19 cellular contexts compared by ENCODE assay signal in genomic region chr22:24186892-24187670, GRCh38. TPM values are rescaled to one million over a fixed set of nuclear protein-coding genes. Genes with fewer than 3 reads are reported as not detected.
DNase-seq lines count a peak whose midpoint lies in the region; ATAC-seq, FAIRE-seq and TF ChIP-seq lines count a peak whose summit lies in the region.
"Had no signal": no experiment of that assay in that cellular context is flagged by ENCODE, and none has a peak within 500 bp of the region (broad histone marks: within the 10 kb centered on the region; RNA-seq: fewer than 3 reads in every experiment).

No MANE protein-coding gene starts in this region.

- in situ Hi-C loops in IMR-90 (cut with MboI; ENCODE audit: low sequenced_read_pairs), result no loop called here

- no peaks in the 10 kb centered on the region; the same call in 1 of the 2 replicates for H3K9me1 ChIP-seq in IMR-90 (ENCODE audit: insufficient read depth, low read length)

- TF ChIP-seq CTCF in left ventricle myocardium inferior (IDR thresholded peaks at IDR 0.05; ENCODE audit: borderline replicate concordance) (no peak), IMR-90 (conservative IDR thresholded peaks at IDR 0.05; ENCODE audit: low read depth, low read length) (no peak), neural progenitor cell (IDR thresholded peaks at IDR 0.05) (no peak)

- no peak overlapping the region for H3K14ac ChIP-seq in IMR-90 (replicated peaks; ENCODE audit: low read depth, low read length)

- H4K91ac ChIP-seq in IMR-90 (ENCODE audit: insufficient read depth, low read depth, low read length), result no peak overlapping the region

- H3K9me3 ChIP-seq in left ventricle myocardium inferior (replicated peaks), result no peaks in the 10 kb centered on the region
- H3K9me3 ChIP-seq in IMR-90 (ENCODE audit: control insufficient read depth, insufficient read depth, low read length), result no peaks in the 10 kb centered on the region
- no peaks in the 10 kb centered on the region for H3K9me3 ChIP-seq in neural progenitor cell (ENCODE audit: low read depth)
- H3K9me3 ChIP-seq: Peyer's patch had no signal

- peak overlapping the region; percentile 73; the same call in 1 of the 2 replicates for H2AK5ac ChIP-seq in IMR-90 (ENCODE audit: low read depth, low read length)

- no peak overlapping the region for H4K8ac ChIP-seq in IMR-90 (ENCODE audit: low read depth in 2 of 2, low read length in 2 of 2)

- H3K56ac ChIP-seq in IMR-90 (ENCODE audit: extremely low read depth, insufficient read depth, low read length), result no peak overlapping the region

- POLR2A ChIA-PET in IMR-90 (lab: Charles Lee; ENCODE audit: unreplicated experiment), result no interaction called here

- CTCF ChIA-PET in IMR-90 (lab: Yijun Ruan, JAX), result no interaction called here

- TF ChIP-seq RAD21 in IMR-90 (IDR thresholded peaks at IDR 0.05; ENCODE audit: low read length), result no peak

- H3K27me3 Mint-ChIP-seq in neural progenitor cell (ENCODE audit: insufficient read depth, low read depth), result peaks cover 2% of the 10 kb centered on the region
- H3K27me3 Mint-ChIP-seq: CD8-positive, alpha-beta memory T cell had no signal

- H3K9ac ChIP-seq in IMR-90 (ENCODE audit: low read depth, low read length) (no peak overlapping the region), neural progenitor cell (no peak overlapping the region)

- peaks cover 3% of the 10 kb centered on the region for H3K4me1 Mint-ChIP-seq in neural progenitor cell
- H3K4me1 Mint-ChIP-seq: CD8-positive, alpha-beta memory T cell had no signal

- no peaks in the 10 kb centered on the region for H3K79me1 ChIP-seq in IMR-90 (ENCODE audit: low read depth in 1 of 2, low read length in 2 of 2)

- H2BK15ac ChIP-seq in IMR-90 (ENCODE audit: low read depth, low read length), result no peak overlapping the region

- TF ChIP-seq POLR2A in IMR-90 (IDR thresholded peaks at IDR 0.05; ENCODE audit: low read depth, low read length), result no peak

- H2BK20ac ChIP-seq in IMR-90 (ENCODE audit: low read depth, low read length), result no peak overlapping the region

- H2BK5ac ChIP-seq in IMR-90 (ENCODE audit: low read depth, low read length, poor library complexity, severe bottlenecking), result no peak overlapping the region

- no TSS peak for BruUV-seq in IMR-90 (replicated peaks; lab: Mats Ljungman, UMichigan)

- peak overlapping the region; percentile 60 for H3K4me3 Mint-ChIP-seq in neural progenitor cell
- H3K4me3 Mint-ChIP-seq: CD8-positive, alpha-beta memory T cell had no signal

- H3K4me1 ChIP-seq in left ventricle myocardium inferior (peaks cover 25% of the 10 kb centered on the region), IMR-90 (ENCODE audit: control insufficient read depth, insufficient read depth, low read length) (peaks cover 10% of the 10 kb centered on the region), neural progenitor cell (no peaks in the 10 kb centered on the region)

- peak; percentile 20 for DNase-seq in left cardiac atrium
- no peak for DNase-seq in left ventricle myocardium inferior
- no peak for DNase-seq in IMR-90
- DNase-seq in neural progenitor cell (ENCODE audit: low spot score), result no peak
- no peak for DNase-seq in urothelium cell line (ENCODE audit: low spot score)
- DNase-seq: C1 segment of cervical spinal cord, KBM-7, NCI-H1105, NCI-H2081 treated with DMSO at 0.1 percent for 48 hours, NCI-H446 treated with DMSO at 0.1 percent for 48 hours, Peyer's patch, SHP77 had no signal

- no peak overlapping the region for H3K4me2 ChIP-seq in IMR-90 (ENCODE audit: low read depth, low read length)
- no peak overlapping the region for H3K4me2 ChIP-seq in neural progenitor cell

- peak; percentile 58 for FAIRE-seq in urothelium cell line (lab: Jason Lieb, UNC)
- FAIRE-seq: GM12892, GM18507 had no signal

- no peaks in the 10 kb centered on the region for H3K36me3 Mint-ChIP-seq in neural progenitor cell
- H3K36me3 Mint-ChIP-seq: CD8-positive, alpha-beta memory T cell had no signal

- H3K36me3 ChIP-seq in left ventricle myocardium inferior (no peaks in the 10 kb centered on the region), IMR-90 (ENCODE audit: control insufficient read depth, insufficient read depth, low read length) (no peaks in the 10 kb centered on the region), neural progenitor cell (no peaks in the 10 kb centered on the region)
- H3K36me3 ChIP-seq: Peyer's patch had no signal

- no peaks in the 10 kb centered on the region for H3F3A ChIP-seq in neural progenitor cell (ENCODE audit: low read depth)

- H3K27me3 ChIP-seq in left ventricle myocardium inferior (ENCODE audit: low read depth) (no peaks in the 10 kb centered on the region), IMR-90 (ENCODE audit: control insufficient read depth, insufficient read depth, low read length) (no peaks in the 10 kb centered on the region), neural progenitor cell (no peaks in the 10 kb centered on the region)
- H3K27me3 ChIP-seq: Peyer's patch had no signal

- intact Hi-C loops in left cardiac atrium (cut with DNase I) (loop anchor here in 1 of 2 donors (10.0 kb wide), 1 partner anchor 202 kb away; the partner anchor contains the start of gene GSTT2), left ventricle myocardium inferior (cut with micrococcal nuclease) (no loop called here), IMR-90 (cut with micrococcal nuclease) (loop anchor here (5.0 kb wide), 1 partner anchor 340 kb away; no protein-coding TSS in a partner anchor)

- H3K27ac ChIP-seq in left ventricle myocardium inferior (replicated peaks), result no peak overlapping the region
- H3K27ac ChIP-seq in IMR-90 (ENCODE audit: insufficient read depth, low read length), result no peak overlapping the region
- H3K27ac ChIP-seq in neural progenitor cell, result no peak overlapping the region
- H3K27ac ChIP-seq: Peyer's patch had no signal

- ATAC-seq in left cardiac atrium (no peak), IMR-90 (ENCODE audit: low read depth) (no peak), GM21526 (IDR thresholded peaks at IDR 0.05; ENCODE audit: low FRiP score, unreplicated experiment) (no peak), GM19035 (IDR thresholded peaks at IDR 0.05; ENCODE audit: unreplicated experiment) (no peak)

- H2AFZ ChIP-seq in IMR-90 (replicated peaks; ENCODE audit: low read length, poor library complexity), result no peak overlapping the region
- H2AFZ ChIP-seq in neural progenitor cell (replicated peaks), result no peak overlapping the region

- H3K9me3 Mint-ChIP-seq in neural progenitor cell, result no peaks in the 10 kb centered on the region
- H3K9me3 Mint-ChIP-seq: CD8-positive, alpha-beta memory T cell had no signal

- H3K4ac ChIP-seq in IMR-90 (ENCODE audit: low read depth, low read length), result no peak overlapping the region

- 86% methylated on average over 17 of the region's 34 CpGs; no CpG with 5 or more reads in 1 of the 2 experiments for WGBS in IMR-90 (ENCODE audit: extremely low coverage in 2 of 2, insufficient read length in 1 of 2), 2 experiments

- H3K27ac Mint-ChIP-seq in neural progenitor cell, result no peak overlapping the region

- dilution Hi-C loops in IMR-90 (cut with HindIII; ENCODE audit: low sequenced_read_pairs, unreplicated experiment), result no loop called here

- no peak overlapping the region for H3K18ac ChIP-seq in IMR-90 (ENCODE audit: low read depth, low read length)

- H3K4me3 ChIP-seq in left ventricle myocardium inferior (no peak overlapping the region), IMR-90 (ENCODE audit: insufficient read depth, low read depth, low read length) (no peak overlapping the region), neural progenitor cell (no peak overlapping the region)
- H3K4me3 ChIP-seq: Peyer's patch had no signal

- no peak overlapping the region for H4K5ac ChIP-seq in IMR-90 (ENCODE audit: low read depth, low read length)

- no peaks in the 10 kb centered on the region for H3K79me2 ChIP-seq in neural progenitor cell (ENCODE audit: low read depth)

- H4K20me1 ChIP-seq in IMR-90 (ENCODE audit: insufficient read depth, low read length) (no peaks in the 10 kb centered on the region), neural progenitor cell (ENCODE audit: low read depth) (no peaks in the 10 kb centered on the region)

- H2BK120ac ChIP-seq in IMR-90 (ENCODE audit: low read depth, low read length), result no peak overlapping the region

- H2AK9ac ChIP-seq in IMR-90 (replicated peaks; ENCODE audit: low read depth, low read length, poor library complexity), result peak overlapping the region; percentile 76

- H3K23ac ChIP-seq in IMR-90 (ENCODE audit: low read depth, low read length), result no peak overlapping the region

TF ChIP-seq in IMR-90, 13 proteins besides CTCF, POLR2A, EP300 and RAD21 (continues in another document):
- TF ChIP-seq RFX5 (IDR thresholded peaks at IDR 0.05; ENCODE audit: low read depth, low read length) (no peak), CEBPB (IDR thresholded peaks at IDR 0.05; ENCODE audit: low read depth, low read length) (no peak), MAZ (IDR thresholded peaks at IDR 0.05; ENCODE audit: borderline replicate concordance, low read depth, low read length) (no peak), MXI1 (IDR thresholded peaks at IDR 0.05; ENCODE audit: borderline replicate concordance, low read depth, low read length) (no peak), NFE2L2 (IDR thresholded peaks at IDR 0.05; ENCODE audit: low read depth, low read length) (no peak), FOS (IDR thresholded peaks at IDR 0.05; ENCODE audit: low read depth, low read length) (no peak), MAFK (IDR thresholded peaks at IDR 0.05; ENCODE audit: low read depth, low read length) (no peak), BHLHE40 (IDR thresholded peaks at IDR 0.05; ENCODE audit: low read depth, low read length) (no peak)
- TF ChIP-seq, protein P1, sequence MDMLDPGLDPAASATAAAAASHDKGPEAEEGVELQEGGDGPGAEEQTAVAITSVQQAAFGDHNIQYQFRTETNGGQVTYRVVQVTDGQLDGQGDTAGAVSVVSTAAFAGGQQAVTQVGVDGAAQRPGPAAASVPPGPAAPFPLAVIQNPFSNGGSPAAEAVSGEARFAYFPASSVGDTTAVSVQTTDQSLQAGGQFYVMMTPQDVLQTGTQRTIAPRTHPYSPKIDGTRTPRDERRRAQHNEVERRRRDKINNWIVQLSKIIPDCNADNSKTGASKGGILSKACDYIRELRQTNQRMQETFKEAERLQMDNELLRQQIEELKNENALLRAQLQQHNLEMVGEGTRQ (IDR thresholded peaks at IDR 0.05; ENCODE audit: low read depth, low read length), result no peak

RNA-seq across cellular contexts. Expression of gene SUSD2, which starts 5.8 kb away (rescaled TPM):
- total RNA-seq in left cardiac atrium (1 to 10 TPM; 7.5 to 7.7 TPM), left ventricle myocardium inferior (3.2 TPM), IMR-90 (2012; rRNA removed) (0.18 and 0.28 TPM in 2 replicates), neural progenitor cell (ENCODE audit: low replicate concordance) (0.02 and 0.25 TPM in 2 replicates)
- 1.6 and 2.4 TPM in 2 replicates for polyA plus RNA-seq in IMR-90 (2012; rRNA removed)
- 1.1 and 1.9 TPM in 2 replicates for polyA plus RNA-seq in IMR-90 (2012; cell fraction: cytosol; rRNA removed)
- 1.9 and 4.1 TPM in 2 replicates for polyA plus RNA-seq in IMR-90 (2012; cell fraction: nucleus; rRNA removed; ENCODE audit: low replicate concordance)
- polyA plus RNA-seq: CD8-positive, alpha-beta memory T cell had no signal

RNA-seq across cellular contexts. Expression of gene GGT5, which starts 57.8 kb away (rescaled TPM):
- total RNA-seq in left cardiac atrium, result 10 to 100 TPM; 41.5 to 57.8 TPM
- total RNA-seq in left ventricle myocardium inferior, result 21.1 TPM
- total RNA-seq in IMR-90 (2012; rRNA removed), result 0.18 and 0.28 TPM in 2 replicates
- 3.1 and 5.8 TPM in 2 replicates for polyA plus RNA-seq in IMR-90 (2012; rRNA removed)
- polyA plus RNA-seq in IMR-90 (2012; cell fraction: cytosol; rRNA removed), result 0.58 and 3.1 TPM in 2 replicates
- polyA plus RNA-seq in IMR-90 (2012; cell fraction: nucleus; rRNA removed; ENCODE audit: low replicate concordance), result 15.2 and 20.3 TPM in 2 replicates
- total RNA-seq in neural progenitor cell (ENCODE audit: low replicate concordance), result not detected in 2 replicates
- total RNA-seq: A673; CD8-positive, alpha-beta memory T cell; H4 had no signal
- polyA plus RNA-seq: CD8-positive, alpha-beta memory T cell had no signal

Comparison
In these comparisons a context has a peak if more than half of its experiments do, and no peak if none do; other contexts are left out.
1. RNA of gene GGT5, which starts 57.8 kb away (total RNA-seq): 41.5 to 57.8 TPM in left cardiac atrium and 21.1 TPM in left ventricle myocardium inferior (single experiment); 0.18 to 0.28 TPM in IMR-90 and not detected in neural progenitor cell; every median in the first group is over 10 times any median in the second.